In the genomic region with DNA sequence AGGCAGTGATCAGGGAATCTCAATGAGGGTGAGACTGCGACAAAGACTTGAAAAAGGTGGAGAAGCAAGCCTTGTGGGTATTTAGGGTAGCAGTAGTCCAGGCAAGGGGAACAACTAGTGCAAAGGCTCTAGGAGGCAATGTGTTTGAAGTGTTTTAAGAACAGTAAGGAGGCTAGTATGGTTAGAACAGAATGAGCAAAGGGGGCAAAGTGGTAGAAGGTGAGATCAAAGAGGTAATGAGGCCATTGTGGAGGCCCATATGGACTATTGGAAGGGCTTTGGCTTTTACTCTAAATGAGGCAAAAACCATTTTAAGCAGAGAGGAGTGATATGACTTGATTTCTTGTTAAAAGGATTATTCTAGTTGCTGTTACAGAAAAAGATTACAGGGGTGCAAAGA, we compare ENCODE assay signal across 12 cellular contexts. TPM values are rescaled to one million over a fixed set of nuclear protein-coding genes. Genes with fewer than 3 reads are reported as not detected.
DNase-seq lines count a peak whose midpoint lies in the region; ATAC-seq, FAIRE-seq and TF ChIP-seq lines count a peak whose summit lies in the region.
"Had no signal": no experiment of that assay in that cellular context is flagged by ENCODE, and none has a peak within 500 bp of the region (broad histone marks: within the 10 kb centered on the region; RNA-seq: fewer than 3 reads in every experiment).

No MANE protein-coding gene starts in this region.

- CTCF ChIA-PET in A549 (lab: Yijun Ruan, JAX), result no interaction called here
- CTCF ChIA-PET in CD8-positive, alpha-beta memory T cell (lab: Charles Lee), result no interaction called here
- CTCF ChIA-PET in activated CD8-positive, alpha-beta T cell treated with anti-CD3 and anti-CD28 coated beads, Interleukin-2, amount 10 ng/mL, durations not matched to agents 7 days and 5 days (lab: Charles Lee), result interaction anchor here (1.0 to 1.8 kb wide), 4 partner anchors 8 to 17 kb away, joined by 3 to 5 read pairs (median 4); no protein-coding TSS in a partner anchor

- no peak overlapping the region for H2BK12ac ChIP-seq in mesenchymal stem cell (ENCODE audit: low read length in 2 of 2)

- H3K23ac ChIP-seq in mesenchymal stem cell (ENCODE audit: low read length in 2 of 2), result peak overlapping the region in 1 of 2 experiments; percentile 79

- H3K9me3 Mint-ChIP-seq in CD8-positive, alpha-beta memory T cell, result no peaks in the 10 kb centered on the region
- H3K9me3 Mint-ChIP-seq in activated CD8-positive, alpha-beta T cell treated with anti-CD3 and anti-CD28 coated beads, Interleukin-2, amount 10 ng/mL, durations not matched to agents 7 days and 5 days (ENCODE audit: insufficient read depth), result no peaks in the 10 kb centered on the region

- DNase-seq in A549 (ENCODE audit: low read depth in 1 of 2, low spot score in 1 of 2), result no peak
- DNase-seq in CD8-positive, alpha-beta memory T cell, result no peak
- no peak for DNase-seq in activated CD8-positive, alpha-beta T cell treated with anti-CD3 and anti-CD28 coated beads, Interleukin-2, amount 10 ng/mL, durations not matched to agents 7 days and 5 days
- no peak for DNase-seq in mesenchymal stem cell
- no peak for DNase-seq in NCI-H526 treated with DMSO at 0.1 percent for 48 hours (lab: John Stamatoyannopoulos, UW)
- no peak for DNase-seq in coronary artery (ENCODE audit: low spot score)
- DNase-seq: activated CD8-positive, alpha-beta memory T cell treated with anti-CD3 and anti-CD28 coated beads for 24 hours; NCI-H2171; stimulated activated CD4-positive, alpha-beta T cell treated with anti-CD3 and anti-CD28 coated beads, Interleukin-2, amount 100 ng/mL, for 48 hours; stomach had no signal

- H2BK15ac ChIP-seq in mesenchymal stem cell (ENCODE audit: low read depth, poor library complexity, severe bottlenecking), result no peak overlapping the region

- no peaks in the 10 kb centered on the region for H3K27me3 ChIP-seq in CD8-positive, alpha-beta memory T cell (ENCODE audit: insufficient read depth, low read length, poor library complexity, severe bottlenecking)
- H3K27me3 ChIP-seq in mesenchymal stem cell (ENCODE audit: control insufficient read depth in 1 of 2, insufficient read depth in 1 of 2, low read length in 2 of 2), result no peaks in the 10 kb centered on the region
- H3K27me3 ChIP-seq: stomach had no signal

- H3K4ac ChIP-seq in mesenchymal stem cell (ENCODE audit: low read depth in 1 of 2, low read length in 2 of 2), result peak overlapping the region in 1 of 2 experiments; percentile 28

- no peaks in the 10 kb centered on the region for H3K79me1 ChIP-seq in mesenchymal stem cell (replicated peaks; ENCODE audit: low read length, poor library complexity, severe bottlenecking)

- H2BK5ac ChIP-seq in mesenchymal stem cell (ENCODE audit: low read depth, low read length, poor library complexity, severe bottlenecking), result no peak overlapping the region

- H3K4me2 ChIP-seq in A549 (peak overlapping the region; percentile 59), mesenchymal stem cell (ENCODE audit: low read length, poor library complexity, severe bottlenecking) (peak overlapping the region; percentile 49)

- H3K18ac ChIP-seq in mesenchymal stem cell (ENCODE audit: low read depth in 1 of 2, low read length in 2 of 2), result no peak overlapping the region

- POLR2A ChIA-PET in A549 (lab: Yijun Ruan, JAX), result no interaction called here
- POLR2A ChIA-PET in CD8-positive, alpha-beta memory T cell (lab: Charles Lee), result interaction anchor here (0.6 to 0.8 kb wide), 2 partner anchors 8 to 270 kb away, joined by 3 to 4 read pairs; no protein-coding TSS in a partner anchor
- POLR2A ChIA-PET in activated CD8-positive, alpha-beta T cell treated with anti-CD3 and anti-CD28 coated beads, Interleukin-2, amount 10 ng/mL, durations not matched to agents 7 days and 5 days (lab: Charles Lee), result interaction anchor here (1.4 kb wide), 1 partner anchor 14 kb away, joined by 5 read pairs; no protein-coding TSS in a partner anchor

- H3K14ac ChIP-seq in mesenchymal stem cell (ENCODE audit: low read length in 2 of 2), result peak overlapping the region in 1 of 2 experiments; percentile 32

- H3K4me1 ChIP-seq in A549, result peaks cover 80% of the 10 kb centered on the region
- peaks cover 55% of the 10 kb centered on the region for H3K4me1 ChIP-seq in CD8-positive, alpha-beta memory T cell (ENCODE audit: insufficient read depth, low read length)
- peaks cover 8% of the 10 kb centered on the region for H3K4me1 ChIP-seq in mesenchymal stem cell (ENCODE audit: control insufficient read depth, insufficient read depth, low read depth, low read length)

- H3K36me3 Mint-ChIP-seq in CD8-positive, alpha-beta memory T cell, result no peaks in the 10 kb centered on the region
- H3K36me3 Mint-ChIP-seq in activated CD8-positive, alpha-beta T cell treated with anti-CD3 and anti-CD28 coated beads, Interleukin-2, amount 10 ng/mL, durations not matched to agents 7 days and 5 days (ENCODE audit: low read depth), result peaks cover 21% of the 10 kb centered on the region

- H2BK120ac ChIP-seq in mesenchymal stem cell (ENCODE audit: low read depth, low read length), result no peak overlapping the region

- no peaks in the 10 kb centered on the region for H3K36me3 ChIP-seq in CD8-positive, alpha-beta memory T cell (ENCODE audit: insufficient read depth, low read length)
- H3K36me3 ChIP-seq in mesenchymal stem cell (ENCODE audit: control insufficient read depth in 1 of 2, insufficient read depth in 2 of 2, low read depth in 1 of 2, low read length in 2 of 2), result peaks cover 0 to 2% of the 10 kb centered on the region in 2 experiments
- H3K36me3 ChIP-seq: stomach had no signal

- peaks cover 57 to 89% (median 86%) of the 10 kb centered on the region in 3 donors for H3K4me1 Mint-ChIP-seq in CD8-positive, alpha-beta memory T cell
- peaks cover 79% of the 10 kb centered on the region for H3K4me1 Mint-ChIP-seq in activated CD8-positive, alpha-beta T cell treated with anti-CD3 and anti-CD28 coated beads, Interleukin-2, amount 10 ng/mL, durations not matched to agents 7 days and 5 days (ENCODE audit: low read depth)

- H3K4me3 Mint-ChIP-seq in CD8-positive, alpha-beta memory T cell, result peak overlapping the region in 1 of 7 donors; percentile 2
- no peak overlapping the region for H3K4me3 Mint-ChIP-seq in activated CD8-positive, alpha-beta T cell treated with anti-CD3 and anti-CD28 coated beads, Interleukin-2, amount 10 ng/mL, durations not matched to agents 7 days and 5 days

- H4K91ac ChIP-seq in mesenchymal stem cell (ENCODE audit: low read length), result no peak overlapping the region

- H2AFZ ChIP-seq in mesenchymal stem cell (ENCODE audit: low read depth, low read length), result no peak overlapping the region

- no peaks in the 10 kb centered on the region for H3K27me3 Mint-ChIP-seq in CD8-positive, alpha-beta memory T cell
- no peaks in the 10 kb centered on the region for H3K27me3 Mint-ChIP-seq in activated CD8-positive, alpha-beta T cell treated with anti-CD3 and anti-CD28 coated beads, Interleukin-2, amount 10 ng/mL, durations not matched to agents 7 days and 5 days (ENCODE audit: low read depth)

- TF ChIP-seq CTCF in A549 (IDR thresholded peaks at IDR 0.05) (no peak), coronary artery (IDR thresholded peaks at IDR 0.05) (no peak)

- H3K27ac Mint-ChIP-seq in CD8-positive, alpha-beta memory T cell, result peak overlapping the region in 6 of 8 donors; percentile 2 to 57 (median 22)
- no peak overlapping the region for H3K27ac Mint-ChIP-seq in activated CD8-positive, alpha-beta T cell treated with anti-CD3 and anti-CD28 coated beads, Interleukin-2, amount 10 ng/mL, durations not matched to agents 7 days and 5 days

- ATAC-seq in A549 (no peak; a peak in 2 of 6 replicates), HG03565 (IDR thresholded peaks at IDR 0.05; ENCODE audit: unreplicated experiment) (no peak), HG02610 (IDR thresholded peaks at IDR 0.05; ENCODE audit: unreplicated experiment) (no peak)
- ATAC-seq in activated CD8-positive, alpha-beta T cell treated with anti-CD3 and anti-CD28 coated beads, Interleukin-2, amount 10 ng/mL, durations not matched to agents 7 days and 5 days, result peak; percentile 25

- no peak overlapping the region for H3K4me3 ChIP-seq in A549
- H3K4me3 ChIP-seq in CD8-positive, alpha-beta memory T cell (ENCODE audit: low read length), result no peak overlapping the region
- H3K4me3 ChIP-seq in mesenchymal stem cell (ENCODE audit: insufficient read depth in 1 of 2, low read depth in 1 of 2, low read length in 2 of 2), result peak overlapping the region in 1 of 2 experiments; percentile 22
- no peak overlapping the region for H3K4me3 ChIP-seq in coronary artery
- H3K4me3 ChIP-seq: stomach had no signal

- H3K9ac ChIP-seq in mesenchymal stem cell (ENCODE audit: low read length), result peak overlapping the region; percentile 8

- 90% methylated on average over 1 of the region's 1 CpG for WGBS in A549 (ENCODE audit: missing lambda C conversion rate)
- WGBS in mesenchymal stem cell, result 100% methylated on average over 1 of the region's 1 CpG

- no peak for TF ChIP-seq POLR2A in A549 (IDR thresholded peaks at IDR 0.05; ENCODE audit: low read length)

- no peak for FAIRE-seq in A549 (lab: Jason Lieb, UNC)

- H4K8ac ChIP-seq in mesenchymal stem cell (ENCODE audit: low read length), result no peak overlapping the region

- H3K9me3 ChIP-seq in A549 (no peaks in the 10 kb centered on the region), mesenchymal stem cell (ENCODE audit: control insufficient read depth, low read length) (no peaks in the 10 kb centered on the region)
- no peaks in the 10 kb centered on the region for H3K9me3 ChIP-seq in CD8-positive, alpha-beta memory T cell (ENCODE audit: low read length)
- H3K9me3 ChIP-seq: stomach had no signal

- no peak for TF ChIP-seq RAD21 in A549 (conservative IDR thresholded peaks at IDR 0.05 in 1 of 2, IDR thresholded peaks at IDR 0.05 in 1 of 2)

- H3K27ac ChIP-seq in A549 (0 out of 6 replicates have a peak overlapping the region, but pooled peaks of 1 of the 2 experiments have one; percentile 33), mesenchymal stem cell (ENCODE audit: low read length, poor library complexity, severe bottlenecking) (peak overlapping the region; percentile 56), coronary artery (no peak overlapping the region)
- no peak overlapping the region for H3K27ac ChIP-seq in CD8-positive, alpha-beta memory T cell (ENCODE audit: low read depth, low read length)

- no peak overlapping the region for H2AK5ac ChIP-seq in mesenchymal stem cell (ENCODE audit: low read length, severe bottlenecking)

- no peak for TF ChIP-seq EP300 in A549 (IDR thresholded peaks at IDR 0.05)

RNA-seq across cellular contexts. Expression of a gene that starts 16.8 kb away (rescaled TPM):
- 284 and 383 TPM in 2 replicates for polyA plus RNA-seq in A549 (2011; rRNA removed)
- 27.9 and 38.2 TPM in 2 replicates for polyA plus RNA-seq in A549 (2012; cell fraction: cytosol; rRNA removed)
- 38.2 and 49.4 TPM in 2 replicates for polyA plus RNA-seq in A549 (2012; cell fraction: nucleus; rRNA removed)
- polyA plus RNA-seq in A549 (2017; fragmentation: RNase III; extraction: RNeasy Plus Mini Kit Qiagen cat#74134 plus additional on column Dnase treatment), result 280 to 397 TPM (median 391 TPM) in 3 replicates
- polyA minus RNA-seq in A549 (2011; rRNA and poly(A)+ RNA removed), result 228 and 254 TPM in 2 replicates
- total RNA-seq in CD8-positive, alpha-beta memory T cell, result 100 to 1,000 TPM; 130 to 139 TPM
- 49.6 TPM for polyA plus RNA-seq in CD8-positive, alpha-beta memory T cell
- total RNA-seq in activated CD8-positive, alpha-beta T cell treated with anti-CD3 and anti-CD28 coated beads, Interleukin-2, amount 10 ng/mL, durations not matched to agents 7 days and 5 days, result 100 to 1,000 TPM; 119 to 132 TPM
- 346 TPM for polyA plus RNA-seq in mesenchymal stem cell (2013, experiment 1 of 2)
- 339 TPM for polyA plus RNA-seq in mesenchymal stem cell (2013, experiment 2 of 2)

RNA-seq across cellular contexts. Expression of a gene that starts 50.1 kb away (rescaled TPM):
- polyA plus RNA-seq in A549 (2011; rRNA removed) (15.2 and 30.5 TPM in 2 replicates), A549 (2017; fragmentation: RNase III; extraction: RNeasy Plus Mini Kit Qiagen cat#74134 plus additional on column Dnase treatment) (22.3 to 24.5 TPM (median 22.8 TPM) in 3 replicates)
- polyA plus RNA-seq in A549 (2012; cell fraction: cytosol; rRNA removed), result 4.7 and 5.9 TPM in 2 replicates
- polyA plus RNA-seq in A549 (2012; cell fraction: nucleus; rRNA removed), result 2.6 and 5.7 TPM in 2 replicates
- 2.7 and 3.6 TPM in 2 replicates for polyA minus RNA-seq in A549 (2011; rRNA and poly(A)+ RNA removed)
- total RNA-seq in CD8-positive, alpha-beta memory T cell, result 1 to 10 TPM; 7.0 to 8.5 TPM
- 4.8 TPM for polyA plus RNA-seq in CD8-positive, alpha-beta memory T cell
- 1 to 10 TPM; 6.4 to 6.5 TPM for total RNA-seq in activated CD8-positive, alpha-beta T cell treated with anti-CD3 and anti-CD28 coated beads, Interleukin-2, amount 10 ng/mL, durations not matched to agents 7 days and 5 days
- polyA plus RNA-seq in mesenchymal stem cell (2013, experiment 1 of 2), result 9.9 TPM
- 10.2 TPM for polyA plus RNA-seq in mesenchymal stem cell (2013, experiment 2 of 2)
